Comparison of ENCODE assay signal across 27 cellular contexts in genomic region chr5:55623789-55624188, GRCh38.
"Had no signal": no experiment of that assay in that cellular context is flagged by ENCODE, and none has a peak within 500 bp of the region (broad histone marks: within the 10 kb centered on the region; RNA-seq: fewer than 3 reads in every experiment).

No MANE protein-coding gene starts in this region.

- H3K9me3 ChIP-seq: esophagus squamous epithelium, gastroesophageal sphincter, left ventricle myocardium inferior, lower lobe of right lung, neutrophil, psoas muscle, right lobe of liver, spleen, stomach, thoracic aorta, transverse colon had no signal

- H3K27ac ChIP-seq: epithelial cell of prostate, gastroesophageal sphincter, left ventricle myocardium inferior, lower lobe of right lung, neutrophil, psoas muscle, right lobe of liver, spleen, stomach, thoracic aorta had no signal

- H3K27ac Mint-ChIP-seq: dendritic cell treated with granulocyte-macrophage colony-stimulating factor and Interleukin-4, amounts not matched to agents 40 ng/mL and 50 ng/mL, for 4 days; memory B cell; stimulated activated naive B cell treated with anti-CD40 and anti-IgM and Interleukin-4, amounts not matched to agents 10 μg/mL and 1 μg/mL and 100 μg/mL, for 72 hours had no signal

- H3K4me3 Mint-ChIP-seq: dendritic cell treated with granulocyte-macrophage colony-stimulating factor and Interleukin-4, amounts not matched to agents 40 ng/mL and 50 ng/mL, for 4 days; effector memory CD8-positive, alpha-beta T cell; memory B cell; nephron; stimulated activated naive B cell treated with anti-CD40 and anti-IgM and Interleukin-4, amounts not matched to agents 10 μg/mL and 1 μg/mL and 100 μg/mL, for 72 hours had no signal

- H3K36me3 ChIP-seq: gastroesophageal sphincter, left ventricle myocardium inferior, lower lobe of right lung, neutrophil, right lobe of liver, stomach, thoracic aorta, transverse colon had no signal

- DNase-seq: effector memory CD8-positive, alpha-beta T cell; esophagus squamous epithelium; foreskin fibroblast; glutamatergic neuron; kidney; left cardiac atrium; left ventricle myocardium inferior; lower lobe of right lung; midbrain; psoas muscle; retina; right lobe of liver; spleen; stimulated activated CD4-positive, alpha-beta T cell treated with anti-CD3 and anti-CD28 coated beads, Interleukin-15, amount 100 ng/mL, for 24 hours; stimulated activated CD4-positive, alpha-beta T cell treated with anti-CD3 and anti-CD28 coated beads, Interleukin-1b, Interleukin-23, amount 100 ng/mL, for 48 hours; stimulated activated CD4-positive, alpha-beta T cell treated with anti-CD3 and anti-CD28 coated beads, Interleukin-4, amount 100 ng/mL, for 4 hours; stimulated activated naive B cell treated with anti-CD40 and anti-IgM and Interleukin-4, amounts not matched to agents 10 μg/mL and 1 μg/mL and 100 μg/mL, for 72 hours; stomach; substantia nigra; transverse colon had no signal

- H3K27me3 Mint-ChIP-seq: dendritic cell treated with granulocyte-macrophage colony-stimulating factor and Interleukin-4, amounts not matched to agents 40 ng/mL and 50 ng/mL, for 4 days; effector memory CD8-positive, alpha-beta T cell; memory B cell; stimulated activated naive B cell treated with anti-CD40 and anti-IgM and Interleukin-4, amounts not matched to agents 10 μg/mL and 1 μg/mL and 100 μg/mL, for 72 hours had no signal

- H3K4me3 ChIP-seq: esophagus squamous epithelium, gastroesophageal sphincter, left ventricle myocardium inferior, lower lobe of right lung, psoas muscle, right lobe of liver, spleen, stomach, thoracic aorta, transverse colon had no signal

- H3K4me1 Mint-ChIP-seq: memory B cell; stimulated activated naive B cell treated with anti-CD40 and anti-IgM and Interleukin-4, amounts not matched to agents 10 μg/mL and 1 μg/mL and 100 μg/mL, for 72 hours had no signal

- ATAC-seq: effector memory CD8-positive, alpha-beta T cell; gastroesophageal sphincter; left cardiac atrium; lower lobe of right lung; psoas muscle; right lobe of liver; stimulated activated naive B cell treated with anti-CD40 and anti-IgM and Interleukin-4, amounts not matched to agents 10 μg/mL and 1 μg/mL and 100 μg/mL, for 72 hours had no signal

- H3K9me3 Mint-ChIP-seq: dendritic cell treated with granulocyte-macrophage colony-stimulating factor and Interleukin-4, amounts not matched to agents 40 ng/mL and 50 ng/mL, for 4 days; effector memory CD8-positive, alpha-beta T cell; memory B cell; nephron; stimulated activated naive B cell treated with anti-CD40 and anti-IgM and Interleukin-4, amounts not matched to agents 10 μg/mL and 1 μg/mL and 100 μg/mL, for 72 hours had no signal

- H3K27me3 ChIP-seq: esophagus squamous epithelium, gastroesophageal sphincter, neutrophil, right lobe of liver, spleen, stomach, transverse colon had no signal
